9 cellular contexts compared by ENCODE assay signal in the genomic region with DNA sequence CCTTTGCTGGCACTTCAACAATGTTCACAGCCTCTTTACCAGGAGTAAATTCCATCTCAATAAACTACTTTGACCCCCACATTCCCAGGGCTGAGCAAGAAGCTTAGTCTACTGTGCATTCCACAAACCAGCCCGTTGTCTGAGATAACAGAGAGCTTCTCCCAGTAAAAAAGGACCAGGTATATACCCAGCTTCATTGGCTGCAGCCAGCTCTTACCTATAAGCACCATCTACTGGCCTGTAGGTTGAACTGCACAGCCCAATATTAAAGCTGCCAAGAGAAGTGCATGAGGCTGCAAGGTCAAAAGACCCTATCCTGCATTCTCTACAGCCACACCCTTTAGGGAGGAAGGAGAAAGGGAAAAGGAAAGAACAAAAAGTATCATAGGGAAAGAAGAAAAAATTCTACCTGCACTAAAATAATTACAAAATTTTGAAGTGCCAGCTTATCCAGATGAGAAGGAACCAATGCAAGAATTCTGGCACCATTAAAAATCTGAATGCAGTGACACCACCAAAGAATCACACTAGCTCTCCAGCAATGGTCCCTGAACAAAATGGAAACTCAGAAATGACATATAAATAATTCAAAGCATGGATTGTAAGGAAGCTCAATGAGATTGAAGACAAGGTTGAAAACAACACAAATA. TPM values are rescaled to one million over a fixed set of nuclear protein-coding genes. Genes with fewer than 3 reads are reported as not detected.
DNase-seq lines count a peak whose midpoint lies in the region; ATAC-seq, FAIRE-seq and TF ChIP-seq lines count a peak whose summit lies in the region.
"Had no signal": no experiment of that assay in that cellular context is flagged by ENCODE, and none has a peak within 500 bp of the region (broad histone marks: within the 10 kb centered on the region; RNA-seq: fewer than 3 reads in every experiment).

No MANE protein-coding gene starts in this region.

- no peaks in the 10 kb centered on the region for H3K9me3 ChIP-seq in small intestine (ENCODE audit: control insufficient read depth, low read depth)

- no peaks in the 10 kb centered on the region for H3K4me1 ChIP-seq in small intestine (ENCODE audit: control insufficient read depth in 2 of 2, insufficient read depth in 1 of 2, low read depth in 1 of 2, low read length in 1 of 2)

- peak; percentile 42 for DNase-seq in NCI-H2227 (lab: John Stamatoyannopoulos, UW; ENCODE audit: unreplicated experiment)
- no peak for DNase-seq in NCI-H2227 treated with DMSO at 0.1 percent for 48 hours (lab: John Stamatoyannopoulos, UW)
- DNase-seq in HPDE6-E6E7 (ENCODE audit: extremely low spot score), result peak; percentile 16
- peak; percentile 52 for DNase-seq in RKO (ENCODE audit: low spot score)
- peak; percentile 34 for DNase-seq in fibroblast of pulmonary artery (ENCODE audit: low read depth)
- DNase-seq in small intestine, result peak; percentile 43
- no peak for DNase-seq in stimulated activated CD4-positive, alpha-beta T cell treated with anti-CD3 and anti-CD28 coated beads, Interleukin-4, amount 100 ng/mL, for 1 hour

- H3K36me3 ChIP-seq in small intestine (ENCODE audit: control insufficient read depth in 2 of 2, insufficient read depth in 2 of 2, low read length in 2 of 2), result no peaks in the 10 kb centered on the region

- no peak overlapping the region for H3K27ac ChIP-seq in small intestine (ENCODE audit: low read depth in 1 of 2, low read length in 1 of 2)

- peak; percentile 85 for TF ChIP-seq CTCF in fibroblast of pulmonary artery (IDR thresholded peaks at IDR 0.05; ENCODE audit: low read length, missing control alignments)

- H3K4me3 ChIP-seq in fibroblast of pulmonary artery (replicated peaks; ENCODE audit: low read depth, low read length) (no peak overlapping the region), small intestine (ENCODE audit: low read depth in 1 of 2, low read length in 2 of 2) (no peak overlapping the region)

- no peaks in the 10 kb centered on the region for H3K27me3 ChIP-seq in small intestine (ENCODE audit: control insufficient read depth in 2 of 2, insufficient read depth in 2 of 2, low read length in 2 of 2)

- FAIRE-seq in small intestine (lab: Jason Lieb, UNC), result no peak

- WGBS in small intestine, 3 donors, result 0 to 10% (median 0%) methylated on average over 1 of the region's 1 CpG

- ATAC-seq in GM21619 (IDR thresholded peaks at IDR 0.05; ENCODE audit: unreplicated experiment), result peak; percentile 99

RNA-seq across cellular contexts. Expression of a gene that starts 45.7 kb away (rescaled TPM):
- 1 to 10 TPM in 1 of 3 donors, under 1 TPM in 2; under 0.01 to 1.6 (median 0.27) TPM for polyA plus RNA-seq in small intestine
- polyA plus RNA-seq: CD4-positive, CD25-positive, alpha-beta regulatory T cell had no signal

Comparison
In these comparisons a context has a peak if more than half of its experiments do, and no peak if none do; other contexts are left out.
1. DNase-seq: peak in NCI-H2227 (single experiment), HPDE6-E6E7 (single experiment), RKO (single experiment), fibroblast of pulmonary artery (single experiment) and small intestine (single experiment); none in NCI-H2227 treated with DMSO at 0.1 percent for 48 hours (single experiment) and stimulated activated CD4-positive, alpha-beta T cell treated with anti-CD3 and anti-CD28 coated beads, Interleukin-4, amount 100 ng/mL, for 1 hour (single experiment).